21 cellular contexts compared by ENCODE assay signal in the genomic region with DNA sequence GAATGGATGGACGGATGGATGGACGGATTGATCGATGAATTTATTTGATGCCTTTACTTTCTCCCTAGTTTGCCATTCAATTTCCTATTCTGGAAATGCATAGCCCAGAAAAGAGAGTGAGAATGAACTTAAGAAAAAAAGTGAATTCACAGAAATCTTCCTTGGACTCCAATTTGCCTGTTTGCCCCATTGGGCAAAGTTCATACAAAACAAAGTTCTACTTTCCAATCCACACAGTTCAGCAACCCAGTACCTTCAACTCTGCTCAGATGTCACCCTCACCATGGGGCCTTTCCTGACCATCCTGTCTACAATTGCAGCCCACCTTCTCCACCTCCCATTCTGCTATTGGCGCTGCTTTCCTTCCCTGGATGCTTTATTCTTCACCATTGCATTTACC.
"Had no signal": no experiment of that assay in that cellular context is flagged by ENCODE, and none has a peak within 500 bp of the region (broad histone marks: within the 10 kb centered on the region; RNA-seq: fewer than 3 reads in every experiment).

No MANE protein-coding gene starts in this region.

- H3K4me3 ChIP-seq: cardiac muscle cell, esophagus muscularis mucosa, hepatocyte, mucosa of descending colon, pancreas, suprapubic skin had no signal

- ATAC-seq: foreskin keratinocyte; mucosa of descending colon; natural killer cell treated with Interleukin-12 subunit alpha and Interleukin-12 subunit beta and Interleukin-15 and Interleukin-18, amount 100 ng/mL, for 72 hours; pancreas; stimulated activated naive B cell treated with anti-CD40 and anti-IgM and Interleukin-4, amounts not matched to agents 10 μg/mL and 1 μg/mL and 100 μg/mL, for 72 hours; stimulated activated naive CD8-positive, alpha-beta T cell treated with anti-CD3 and anti-CD28 coated beads, Interleukin-15, amount 100 ng/mL, for 72 hours had no signal

- H3K27ac Mint-ChIP-seq: mesothelial cell of epicardium; natural killer cell treated with Interleukin-12 subunit alpha and Interleukin-12 subunit beta and Interleukin-15 and Interleukin-18, amount 100 ng/mL, for 72 hours; stimulated activated naive B cell treated with anti-CD40 and anti-IgM and Interleukin-4, amounts not matched to agents 10 μg/mL and 1 μg/mL and 100 μg/mL, for 72 hours; stimulated activated naive CD8-positive, alpha-beta T cell treated with anti-CD3 and anti-CD28 coated beads, Interleukin-15, amount 100 ng/mL, for 72 hours; type B pancreatic cell had no signal

- H3K27me3 ChIP-seq: cardiac muscle cell, esophagus muscularis mucosa, foreskin keratinocyte, hepatocyte, pancreas, suprapubic skin had no signal

- H3K27ac ChIP-seq: esophagus muscularis mucosa, foreskin keratinocyte, hepatocyte, neutrophil, pancreas, suprapubic skin had no signal

- H3K9me3 Mint-ChIP-seq: mesothelial cell of epicardium; naive B cell; natural killer cell treated with Interleukin-12 subunit alpha and Interleukin-12 subunit beta and Interleukin-15 and Interleukin-18, amount 100 ng/mL, for 72 hours; neural crest cell; stimulated activated naive B cell treated with anti-CD40 and anti-IgM and Interleukin-4, amounts not matched to agents 10 μg/mL and 1 μg/mL and 100 μg/mL, for 72 hours; stimulated activated naive CD8-positive, alpha-beta T cell treated with anti-CD3 and anti-CD28 coated beads, Interleukin-15, amount 100 ng/mL, for 72 hours; type B pancreatic cell had no signal

- H3K9me3 ChIP-seq: esophagus muscularis mucosa, mucosa of descending colon, neutrophil, pancreas, suprapubic skin had no signal

- DNase-seq: effector CD8-positive, alpha-beta T cell; foreskin keratinocyte; left colon; mesenchymal stem cell; mucosa of descending colon; naive B cell; pancreas; small intestine; stimulated activated CD4-positive, alpha-beta T cell treated with anti-CD3 and anti-CD28 coated beads, Interleukin-15, amount 100 ng/mL, for 24 hours; stimulated activated CD4-positive, alpha-beta T cell treated with anti-CD3 and anti-CD28 coated beads, Interleukin-2, amount 100 ng/mL, for 48 hours; stimulated activated naive B cell treated with anti-CD40 and anti-IgM and Interleukin-4, amounts not matched to agents 10 μg/mL and 1 μg/mL and 100 μg/mL, for 72 hours; stimulated activated naive CD8-positive, alpha-beta T cell treated with anti-CD3 and anti-CD28 coated beads, Interleukin-15, amount 100 ng/mL, for 72 hours had no signal

- H3K4me3 Mint-ChIP-seq: mesothelial cell of epicardium; naive B cell; natural killer cell treated with Interleukin-12 subunit alpha and Interleukin-12 subunit beta and Interleukin-15 and Interleukin-18, amount 100 ng/mL, for 72 hours; neural crest cell; stimulated activated naive B cell treated with anti-CD40 and anti-IgM and Interleukin-4, amounts not matched to agents 10 μg/mL and 1 μg/mL and 100 μg/mL, for 72 hours; stimulated activated naive CD8-positive, alpha-beta T cell treated with anti-CD3 and anti-CD28 coated beads, Interleukin-15, amount 100 ng/mL, for 72 hours; type B pancreatic cell had no signal

- H3K4me1 Mint-ChIP-seq: stimulated activated naive B cell treated with anti-CD40 and anti-IgM and Interleukin-4, amounts not matched to agents 10 μg/mL and 1 μg/mL and 100 μg/mL, for 72 hours; stimulated activated naive CD8-positive, alpha-beta T cell treated with anti-CD3 and anti-CD28 coated beads, Interleukin-15, amount 100 ng/mL, for 72 hours had no signal

- H3K36me3 Mint-ChIP-seq: mesothelial cell of epicardium; naive B cell; natural killer cell treated with Interleukin-12 subunit alpha and Interleukin-12 subunit beta and Interleukin-15 and Interleukin-18, amount 100 ng/mL, for 72 hours; stimulated activated naive B cell treated with anti-CD40 and anti-IgM and Interleukin-4, amounts not matched to agents 10 μg/mL and 1 μg/mL and 100 μg/mL, for 72 hours; type B pancreatic cell had no signal

- H3K36me3 ChIP-seq: cardiac muscle cell, esophagus muscularis mucosa, neutrophil, pancreas, suprapubic skin had no signal
